Comparison of ENCODE assay signal across 7 cellular contexts in genomic region chr7:36986429-36987362, GRCh38.
DNase-seq lines count a peak whose midpoint lies in the region; ATAC-seq and TF ChIP-seq lines count a peak whose summit lies in the region.

No MANE protein-coding gene starts in this region.

- H3K36me3 Mint-ChIP-seq in activated naive CD8-positive, alpha-beta T cell treated with anti-CD3 and anti-CD28 coated beads, Interleukin-2, amount 50 U/mL, for 24 hours (ENCODE audit: low read depth), result peaks cover 11% of the 10 kb centered on the region

- DNase-seq in SK-N-DZ (ENCODE audit: low spot score) (peak; percentile 80), heart left ventricle (peak; percentile 47 to 75 (median 50)), putamen (ENCODE audit: low spot score) (peak; percentile 70), NCI-H187 treated with DMSO at 0.1 percent for 48 hours (lab: John Stamatoyannopoulos, UW) (no peak)
- peak; percentile 74 for DNase-seq in activated naive CD8-positive, alpha-beta T cell treated with anti-CD3 and anti-CD28 coated beads, Interleukin-2, amount 50 U/mL, for 24 hours

- H3K27ac Mint-ChIP-seq in activated naive CD8-positive, alpha-beta T cell treated with anti-CD3 and anti-CD28 coated beads, Interleukin-2, amount 50 U/mL, for 24 hours, result no peak overlapping the region

- no peaks in the 10 kb centered on the region for H3K36me3 ChIP-seq in heart left ventricle

- H3K9me3 ChIP-seq in heart left ventricle, result no peaks in the 10 kb centered on the region

- TF ChIP-seq RAD21 in Ishikawa (IDR thresholded peaks at IDR 0.05; ENCODE audit: low read depth), result peak; percentile 79

- peak; percentile 91 for TF ChIP-seq CTCF in GM12874 (IDR thresholded peaks at IDR 0.05; ENCODE audit: insufficient read depth, low read depth, low read length)
- TF ChIP-seq CTCF in heart left ventricle (IDR thresholded peaks at IDR 0.05), result peak; percentile 62 to 87 (median 80)

- peak; percentile 46 for ATAC-seq in activated naive CD8-positive, alpha-beta T cell treated with anti-CD3 and anti-CD28 coated beads, Interleukin-2, amount 50 U/mL, for 24 hours
- peak in 3 of 4 donors; percentile 56 to 65 (median 60) for ATAC-seq in heart left ventricle

- H3K27me3 Mint-ChIP-seq in activated naive CD8-positive, alpha-beta T cell treated with anti-CD3 and anti-CD28 coated beads, Interleukin-2, amount 50 U/mL, for 24 hours, result no peaks in the 10 kb centered on the region

- no peak for TF ChIP-seq EP300 in Ishikawa (IDR thresholded peaks at IDR 0.05; ENCODE audit: borderline replicate concordance)

- intact Hi-C loops in heart left ventricle (cut with DNase I), result loop anchor here (1.0 to 10.0 kb wide), 6 partner anchors 98 to 216 kb away; no protein-coding TSS in a partner anchor

- H3K9me3 Mint-ChIP-seq in activated naive CD8-positive, alpha-beta T cell treated with anti-CD3 and anti-CD28 coated beads, Interleukin-2, amount 50 U/mL, for 24 hours, result no peaks in the 10 kb centered on the region

- WGBS in heart left ventricle, 4 donors, result 53 to 61% (median 54%) methylated on average over 14 of the region's 14 CpGs

- no peak for TF ChIP-seq POLR2A in heart left ventricle (IDR thresholded peaks at IDR 0.05)

- H3K4me1 ChIP-seq in heart left ventricle, result peaks cover 0 to 19% (median 9%) of the 10 kb centered on the region in 12 donors

- H3K4me1 Mint-ChIP-seq in activated naive CD8-positive, alpha-beta T cell treated with anti-CD3 and anti-CD28 coated beads, Interleukin-2, amount 50 U/mL, for 24 hours, result peaks cover 31% of the 10 kb centered on the region

- no peak overlapping the region for H3K4me3 ChIP-seq in heart left ventricle

- H3K4me3 Mint-ChIP-seq in activated naive CD8-positive, alpha-beta T cell treated with anti-CD3 and anti-CD28 coated beads, Interleukin-2, amount 50 U/mL, for 24 hours, result no peak overlapping the region

- H3K27me3 ChIP-seq in heart left ventricle, result peaks cover 0 to 3% (median 0%) of the 10 kb centered on the region in 9 donors

- H3K27ac ChIP-seq in heart left ventricle, result no peak overlapping the region

TF ChIP-seq in Ishikawa, 13 proteins besides CTCF, POLR2A, EP300 and RAD21:
- TF ChIP-seq CEBPB (IDR thresholded peaks at IDR 0.05), result no peak
- TF ChIP-seq YY1 (IDR thresholded peaks at IDR 0.05; ENCODE audit: low read depth), result 0 out of 2 replicates have a peak, but pooled peaks have one; percentile 45
- TF ChIP-seq CREB1 (IDR thresholded peaks at IDR 0.05; ENCODE audit: low read depth), result no peak
- TF ChIP-seq REST (IDR thresholded peaks at IDR 0.05; ENCODE audit: low read depth), result no peak
- TF ChIP-seq TEAD4 (IDR thresholded peaks at IDR 0.05), result peak; percentile 57; the same call in 1 of the 2 replicates
- TF ChIP-seq NFIC (IDR thresholded peaks at IDR 0.05), result no peak
